19 cellular contexts compared by ENCODE assay signal in genomic region chr5:16061163-16061562, GRCh38.
"Had no signal": no experiment of that assay in that cellular context is flagged by ENCODE, and none has a peak within 500 bp of the region (broad histone marks: within the 10 kb centered on the region; RNA-seq: fewer than 3 reads in every experiment).

No MANE protein-coding gene starts in this region.

- DNase-seq: cortex of kidney; dorsolateral prefrontal cortex; effector memory CD4-positive, alpha-beta T cell; gastrocnemius medialis; heart right ventricle; hypothalamus; islet precursor cell; mammary epithelial cell; naive thymus-derived CD4-positive, alpha-beta T cell; nucleus accumbens; ovary; right cardiac atrium; small intestine; stimulated activated CD4-positive, alpha-beta T cell treated with anti-CD3 and anti-CD28 coated beads, Interleukin-12 subunit alpha, Interleukin-12 subunit beta, amount 100 ng/mL, for 4 hours; stimulated activated naive CD4-positive, alpha-beta T cell treated with Interleukin-2 at 50 U/mL for 16 hours; trophoblast cell had no signal

- H3K27me3 ChIP-seq: gastrocnemius medialis, ovary had no signal

- H3K27ac ChIP-seq: dorsolateral prefrontal cortex, epithelial cell of prostate, esophagus muscularis mucosa, gastrocnemius medialis, heart right ventricle, ovary had no signal

- H3K36me3 ChIP-seq: esophagus muscularis mucosa, gastrocnemius medialis, heart right ventricle, ovary had no signal

- H3K4me1 Mint-ChIP-seq: naive thymus-derived CD4-positive, alpha-beta T cell had no signal

- H3K4me3 Mint-ChIP-seq: naive thymus-derived CD4-positive, alpha-beta T cell had no signal

- ATAC-seq: gastrocnemius medialis; heart right ventricle; left lobe of liver; naive thymus-derived CD4-positive, alpha-beta T cell; right cardiac atrium had no signal

- H3K27ac Mint-ChIP-seq: naive thymus-derived CD4-positive, alpha-beta T cell had no signal

- H3K4me3 ChIP-seq: dorsolateral prefrontal cortex, esophagus muscularis mucosa, gastrocnemius medialis, heart right ventricle, ovary had no signal

- H3K9me3 ChIP-seq: esophagus muscularis mucosa, gastrocnemius medialis, heart right ventricle, ovary had no signal

- H3K4me1 ChIP-seq: esophagus muscularis mucosa, gastrocnemius medialis, heart right ventricle had no signal

- H3K36me3 Mint-ChIP-seq: naive thymus-derived CD4-positive, alpha-beta T cell had no signal

- FAIRE-seq: small intestine had no signal
